15 cellular contexts compared by ENCODE assay signal in genomic region chr7:55381187-55381586, GRCh38. TPM values are rescaled to one million over a fixed set of nuclear protein-coding genes. Genes with fewer than 3 reads are reported as not detected.
A peak's percentile ranks its signal among the peaks of the same experiment; 100 is the strongest.
DNase-seq lines count a peak whose midpoint lies in the region; TF ChIP-seq lines count a peak whose summit lies in the region.
"Had no signal": no experiment of that assay in that cellular context is flagged by ENCODE, and none has a peak within 500 bp of the region (broad histone marks: within the 10 kb centered on the region; RNA-seq: fewer than 3 reads in every experiment).

No MANE protein-coding gene starts in this region.

- H3K18ac ChIP-seq in H9 (ENCODE audit: insufficient read length, low read depth, low read length) = no peak overlapping the region

- no peak overlapping the region for H2AK5ac ChIP-seq in H9 (ENCODE audit: insufficient read length, low read length)

- H4K20me1 ChIP-seq in H9 (ENCODE audit: control insufficient read depth, insufficient read depth, insufficient read length) = no peaks in the 10 kb centered on the region

- H3K56ac ChIP-seq in H9 (ENCODE audit: insufficient read length, low read depth, low read length) = no peak overlapping the region

- H2BK120ac ChIP-seq in H9 (ENCODE audit: low read depth, low read length, poor library complexity, severe bottlenecking) = no peak overlapping the region

- H3K79me1 ChIP-seq in H9 (ENCODE audit: insufficient read depth, low read depth, low read length, poor library complexity, severe bottlenecking) = no peaks in the 10 kb centered on the region

- no peak overlapping the region for H2BK20ac ChIP-seq in H9 (ENCODE audit: low read depth, low read length, poor library complexity, severe bottlenecking)

- no peak overlapping the region for H4K8ac ChIP-seq in H9 (replicated peaks; ENCODE audit: insufficient read length, low read depth, low read length)

- H3K9me3 ChIP-seq in H9 (ENCODE audit: control insufficient read depth, low read depth, low read length) = peaks cover 8% of the 10 kb centered on the region

- H2BK12ac ChIP-seq in H9 (ENCODE audit: insufficient read length, low read depth, low read length) = no peak overlapping the region

- H3K14ac ChIP-seq in H9 (ENCODE audit: insufficient read depth, low read length) = no peak overlapping the region

- H3K27me3 ChIP-seq in H9 (ENCODE audit: insufficient read depth, low read length) (no peaks in the 10 kb centered on the region), layer of hippocampus (ENCODE audit: control insufficient read depth, insufficient read depth, low read length) (no peaks in the 10 kb centered on the region)

- H3K9ac ChIP-seq in H9 (ENCODE audit: extremely low read depth, insufficient read length, low read length) = no peak overlapping the region
- H3K9ac ChIP-seq: GM23248 had no signal

- H3K4me1 ChIP-seq in H9 (ENCODE audit: insufficient read depth, low read length) = peaks cover 5% of the 10 kb centered on the region; the same call in 1 of the 2 replicates

- H3T11ph ChIP-seq in H9 (ENCODE audit: low read length) = no peak overlapping the region

- no peak overlapping the region for H4K5ac ChIP-seq in H9 (ENCODE audit: insufficient read length, low read depth, low read length)

- H3K4ac ChIP-seq in H9 (ENCODE audit: low read depth, low read length) = no peak overlapping the region

- no peak overlapping the region for H3K4me3 Mint-ChIP-seq in H9
- H3K4me3 Mint-ChIP-seq: B cell; CD4-positive, alpha-beta T cell had no signal

- H2BK5ac ChIP-seq in H9 (ENCODE audit: insufficient read length, low read length) = no peak overlapping the region

- H3K27me3 Mint-ChIP-seq in H9 (ENCODE audit: low read depth) = peaks cover 1% of the 10 kb centered on the region; the same call in 1 of the 2 replicates
- H3K27me3 Mint-ChIP-seq: B cell; CD4-positive, alpha-beta T cell had no signal

- H2BK15ac ChIP-seq in H9 (ENCODE audit: low read depth, low read length) = no peak overlapping the region

- H3K36me3 Mint-ChIP-seq in H9 (ENCODE audit: insufficient read depth in 1 of 3, low read depth in 3 of 3) = peaks cover 33 to 40% (median 36%) of the 10 kb centered on the region in 3 experiments

- peaks cover 21 to 25% of the 10 kb centered on the region in 2 experiments for H3K4me1 Mint-ChIP-seq in H9
- H3K4me1 Mint-ChIP-seq: B cell had no signal

- no peak for TF ChIP-seq CTCF in H9 (conservative IDR thresholded peaks at IDR 0.05)

- no peak overlapping the region for H4K91ac ChIP-seq in H9 (ENCODE audit: insufficient read length, low read depth, low read length)

- no peaks in the 10 kb centered on the region for H3K23me2 ChIP-seq in H9 (ENCODE audit: insufficient read length, low read depth, low read length, poor library complexity, severe bottlenecking)

- peaks cover 36 to 43% of the 10 kb centered on the region in 2 experiments for H3K9me3 Mint-ChIP-seq in H9

- peak overlapping the region in 2 of 3 experiments; percentile 11 to 80; a peak in 2 of 7 replicates for H3K27ac Mint-ChIP-seq in H9
- H3K27ac Mint-ChIP-seq: B cell; CD4-positive, alpha-beta T cell had no signal

- H3K23ac ChIP-seq in H9 (ENCODE audit: insufficient read length, low read depth, low read length) = no peak overlapping the region

- no peak for DNase-seq in H9
- no peak for DNase-seq in substantia nigra (lab: John Stamatoyannopoulos, UW)
- no peak for DNase-seq in DMS53 treated with DMSO at 0.1 percent for 48 hours (lab: John Stamatoyannopoulos, UW; ENCODE audit: unreplicated experiment)
- DNase-seq in activated CD8-positive, alpha-beta memory T cell treated with anti-CD3 and anti-CD28 coated beads, Interleukin-2, amount 50 U/mL, for 48 hours = no peak
- no peak for DNase-seq in NCI-H1048 (lab: John Stamatoyannopoulos, UW)
- DNase-seq in T-helper 2 cell = no peak
- DNase-seq: Calu3; CD4-positive, alpha-beta T cell; DMS 273 treated with DMSO at 0.1 percent for 48 hours; DMS79; GM23248; H7 had no signal

- no peak overlapping the region for H3K4me2 ChIP-seq in H9 (ENCODE audit: insufficient read depth, insufficient read length, low read length)

- no peak overlapping the region for H3K27ac ChIP-seq in H9 (ENCODE audit: insufficient read length, low read depth, low read length)
- H3K27ac ChIP-seq in cingulate gyrus (ENCODE audit: low read depth, low read length) = peak overlapping the region; percentile 47
- H3K27ac ChIP-seq in layer of hippocampus (ENCODE audit: low read depth, low read length) = peak overlapping the region; percentile 13
- peak overlapping the region; percentile 67 for H3K27ac ChIP-seq in substantia nigra (ENCODE audit: low read depth, low read length, poor library complexity, severe bottlenecking)
- H3K27ac ChIP-seq: GM23248 had no signal

- H2AFZ ChIP-seq in H9 (ENCODE audit: low read length) = no peak overlapping the region
- H2AFZ ChIP-seq: GM23248 had no signal

- no CpG with 5 or more reads among the region's 6 CpGs for WGBS in H9 (ENCODE audit: extremely low coverage, insufficient read length, low lambda C conversion rate)

- H3K79me2 ChIP-seq in H9 (ENCODE audit: insufficient read depth, low read length) = 0 out of 2 replicates have a peak, but pooled peaks cover 2% of the 10 kb centered on the region

RNA-seq across cellular contexts. Expression of gene LANCL2, which starts 16.1 kb away (rescaled TPM):
- total RNA-seq in H9 (2021) = 26.4 and 30.4 TPM in 2 replicates
